In genomic region chr3:192090586-192090985, GRCh38 we compare ENCODE assay signal across 10 cellular contexts.
DNase-seq lines count a peak whose midpoint lies in the region; ATAC-seq, FAIRE-seq and TF ChIP-seq lines count a peak whose summit lies in the region.
"Had no signal": no experiment of that assay in that cellular context is flagged by ENCODE, and none has a peak within 500 bp of the region (broad histone marks: within the 10 kb centered on the region; RNA-seq: fewer than 3 reads in every experiment).

No MANE protein-coding gene starts in this region.

- no peak for TF ChIP-seq POLR2A in GM12878 (IDR thresholded peaks at IDR 0.05; ENCODE audit: low read depth, low read length)
- TF ChIP-seq POLR2A in sigmoid colon (IDR thresholded peaks at IDR 0.05), result no peak

- H3K79me2 ChIP-seq in GM12878 (ENCODE audit: control insufficient read depth, insufficient read depth, low read length), result no peaks in the 10 kb centered on the region

- no peak overlapping the region for H3K9ac ChIP-seq in GM12878 (ENCODE audit: control insufficient read depth, insufficient read depth, low read length)

- TF ChIP-seq EP300 in GM12878 (IDR thresholded peaks at IDR 0.05; ENCODE audit: borderline replicate concordance in 1 of 2, control insufficient read depth in 1 of 2, low read depth in 2 of 2, low read length in 2 of 2) (no peak), sigmoid colon (IDR thresholded peaks at IDR 0.05) (no peak)

- H3K27me3 Mint-ChIP-seq in naive thymus-derived CD8-positive, alpha-beta T cell, result no peaks in the 10 kb centered on the region

- no peak overlapping the region for H3K4me3 ChIP-seq in GM12864 (ENCODE audit: low read depth, low read length)
- H3K4me3 ChIP-seq in GM12878, result no peak overlapping the region
- H3K4me3 ChIP-seq in sigmoid colon, result no peak overlapping the region
- H3K4me3 ChIP-seq: tibial artery had no signal

- H3K4me2 ChIP-seq in GM12878 (ENCODE audit: control insufficient read depth, insufficient read depth), result no peak overlapping the region

- DNase-seq in GM12864 (ENCODE audit: low read depth), result peak; percentile 19
- no peak for DNase-seq in GM20000 (ENCODE audit: low spot score)
- no peak for DNase-seq in GM12878 (ENCODE audit: low read depth, low spot score)
- no peak for DNase-seq in sigmoid colon
- no peak for DNase-seq in frontal cortex (ENCODE audit: low spot score in 2 of 2)
- no peak for DNase-seq in hepatic stellate cell (ENCODE audit: low spot score)
- no peak for DNase-seq in naive thymus-derived CD8-positive, alpha-beta T cell
- DNase-seq: NCI-H2171, tibial artery had no signal

- no peak overlapping the region for H3K27ac Mint-ChIP-seq in naive thymus-derived CD8-positive, alpha-beta T cell

- H3K4me1 Mint-ChIP-seq in naive thymus-derived CD8-positive, alpha-beta T cell, result no peaks in the 10 kb centered on the region

- POLR2A ChIA-PET in GM12878 (lab: Charles Lee), result no interaction called here
- POLR2A ChIA-PET in naive thymus-derived CD8-positive, alpha-beta T cell (lab: Charles Lee), result no interaction called here

- intact Hi-C loops in GM12878 (cut with micrococcal nuclease; ENCODE audit: unreplicated experiment) (no loop called here), sigmoid colon (cut with DNase I) (no loop called here)

- CTCF ChIA-PET in GM12878 (lab: Yijun Ruan, JAX), result interaction anchor here (0.6 to 1.5 kb wide), 10 partner anchors 10 to 353 kb away, joined by 3 to 7 read pairs (median 4); no protein-coding TSS in a partner anchor

- FAIRE-seq in GM12878 (lab: Jason Lieb, UNC) (no peak), frontal cortex (lab: Jason Lieb, UNC) (no peak)

- TF ChIP-seq CTCF in GM12864 (IDR thresholded peaks at IDR 0.05; ENCODE audit: low read depth, low read length, missing control alignments), result peak; percentile 60
- peak; percentile 15 for TF ChIP-seq CTCF in GM20000 (IDR thresholded peaks at IDR 0.05; ENCODE audit: extremely low read depth, missing control alignments)
- TF ChIP-seq CTCF in GM12878 (IDR thresholded peaks at IDR 0.05 in 2 of 3, conservative IDR thresholded peaks at IDR 0.05 in 1 of 3; ENCODE audit: control insufficient read depth in 2 of 3, extremely low read depth in 1 of 3, insufficient read depth in 1 of 3, low read depth in 3 of 3, low read length in 3 of 3), result peak; percentile 18 to 45 (median 20); a peak in 4 of 6 replicates
- TF ChIP-seq CTCF in sigmoid colon (IDR thresholded peaks at IDR 0.05), result no peak

- in situ Hi-C loops in GM12878 (cut with MboI), result no loop called here

- H3K27me3 ChIP-seq in GM12878 (replicated peaks in 1 of 2; ENCODE audit: control insufficient read depth in 2 of 2, insufficient read depth in 2 of 2, low read length in 1 of 2), result no peaks in the 10 kb centered on the region
- H3K27me3 ChIP-seq in sigmoid colon, result no peaks in the 10 kb centered on the region
- H3K27me3 ChIP-seq: tibial artery had no signal

- RAD21 ChIA-PET in GM12878 (lab: Charles Lee; ENCODE audit: unreplicated experiment), result interaction anchor here (1.3 to 1.6 kb wide), 2 partner anchors 33 to 37 kb away, joined by 4 to 6 read pairs; no protein-coding TSS in a partner anchor

- H3K36me3 ChIP-seq in GM12878 (ENCODE audit: control insufficient read depth in 2 of 2, insufficient read depth in 2 of 2, low read length in 1 of 2) (no peaks in the 10 kb centered on the region), sigmoid colon (no peaks in the 10 kb centered on the region)
- H3K36me3 ChIP-seq: tibial artery had no signal

- peak; percentile 75 for ATAC-seq in HG03139 (IDR thresholded peaks at IDR 0.05; ENCODE audit: unreplicated experiment)
- ATAC-seq in GM12878, result peak; percentile 92
- no peak for ATAC-seq in naive thymus-derived CD8-positive, alpha-beta T cell

- no peaks in the 10 kb centered on the region for H3K36me3 Mint-ChIP-seq in naive thymus-derived CD8-positive, alpha-beta T cell

- no peak overlapping the region for H2AFZ ChIP-seq in GM12878 (ENCODE audit: control insufficient read depth, low read depth, low read length)

- TF ChIP-seq RAD21 in GM12878 (IDR thresholded peaks at IDR 0.05; ENCODE audit: insufficient read depth, low read depth, low read length), result no peak

- SMC1A ChIA-PET in GM12878 (lab: Charles Lee; ENCODE audit: uncharacterized antibody, unreplicated experiment), result interaction anchor here (1.0 to 1.6 kb wide), 4 partner anchors 32 to 353 kb away, joined by 3 to 6 read pairs (median 4); no protein-coding TSS in a partner anchor

- BruUV-seq in GM12878 (replicated peaks; lab: Mats Ljungman, UMichigan), result no TSS peak

- H4K20me1 ChIP-seq in GM12878 (ENCODE audit: control insufficient read depth, insufficient read depth), result no peaks in the 10 kb centered on the region

- no peak overlapping the region for H3K4me3 Mint-ChIP-seq in naive thymus-derived CD8-positive, alpha-beta T cell

- H3K4me1 ChIP-seq in GM12878 (ENCODE audit: control insufficient read depth, insufficient read depth, low read length) (peaks cover 11% of the 10 kb centered on the region), sigmoid colon (no peaks in the 10 kb centered on the region)
- H3K4me1 ChIP-seq: tibial artery had no signal

- H3K9me3 ChIP-seq in GM12878 (replicated peaks; ENCODE audit: control insufficient read depth, insufficient read depth, low read length) (no peaks in the 10 kb centered on the region; the same call in 2 of the 3 replicates), sigmoid colon (no peaks in the 10 kb centered on the region)
- H3K9me3 ChIP-seq: tibial artery had no signal

- peaks cover 0 to 32% (median 4%) of the 10 kb centered on the region in 9 donors for H3K9me3 Mint-ChIP-seq in naive thymus-derived CD8-positive, alpha-beta T cell

- H3K27ac ChIP-seq in GM12878 (ENCODE audit: control insufficient read depth, insufficient read depth), result no peak overlapping the region
- no peak overlapping the region for H3K27ac ChIP-seq in sigmoid colon
- H3K27ac ChIP-seq: tibial artery had no signal

TF ChIP-seq in GM12878, 131 proteins besides CTCF, POLR2A, EP300 and RAD21:
- peak; percentile 16; the same call in 1 of the 2 replicates for TF ChIP-seq SMC3 (IDR thresholded peaks at IDR 0.05; ENCODE audit: borderline replicate concordance, low read length)
- TF ChIP-seq, protein P1, sequence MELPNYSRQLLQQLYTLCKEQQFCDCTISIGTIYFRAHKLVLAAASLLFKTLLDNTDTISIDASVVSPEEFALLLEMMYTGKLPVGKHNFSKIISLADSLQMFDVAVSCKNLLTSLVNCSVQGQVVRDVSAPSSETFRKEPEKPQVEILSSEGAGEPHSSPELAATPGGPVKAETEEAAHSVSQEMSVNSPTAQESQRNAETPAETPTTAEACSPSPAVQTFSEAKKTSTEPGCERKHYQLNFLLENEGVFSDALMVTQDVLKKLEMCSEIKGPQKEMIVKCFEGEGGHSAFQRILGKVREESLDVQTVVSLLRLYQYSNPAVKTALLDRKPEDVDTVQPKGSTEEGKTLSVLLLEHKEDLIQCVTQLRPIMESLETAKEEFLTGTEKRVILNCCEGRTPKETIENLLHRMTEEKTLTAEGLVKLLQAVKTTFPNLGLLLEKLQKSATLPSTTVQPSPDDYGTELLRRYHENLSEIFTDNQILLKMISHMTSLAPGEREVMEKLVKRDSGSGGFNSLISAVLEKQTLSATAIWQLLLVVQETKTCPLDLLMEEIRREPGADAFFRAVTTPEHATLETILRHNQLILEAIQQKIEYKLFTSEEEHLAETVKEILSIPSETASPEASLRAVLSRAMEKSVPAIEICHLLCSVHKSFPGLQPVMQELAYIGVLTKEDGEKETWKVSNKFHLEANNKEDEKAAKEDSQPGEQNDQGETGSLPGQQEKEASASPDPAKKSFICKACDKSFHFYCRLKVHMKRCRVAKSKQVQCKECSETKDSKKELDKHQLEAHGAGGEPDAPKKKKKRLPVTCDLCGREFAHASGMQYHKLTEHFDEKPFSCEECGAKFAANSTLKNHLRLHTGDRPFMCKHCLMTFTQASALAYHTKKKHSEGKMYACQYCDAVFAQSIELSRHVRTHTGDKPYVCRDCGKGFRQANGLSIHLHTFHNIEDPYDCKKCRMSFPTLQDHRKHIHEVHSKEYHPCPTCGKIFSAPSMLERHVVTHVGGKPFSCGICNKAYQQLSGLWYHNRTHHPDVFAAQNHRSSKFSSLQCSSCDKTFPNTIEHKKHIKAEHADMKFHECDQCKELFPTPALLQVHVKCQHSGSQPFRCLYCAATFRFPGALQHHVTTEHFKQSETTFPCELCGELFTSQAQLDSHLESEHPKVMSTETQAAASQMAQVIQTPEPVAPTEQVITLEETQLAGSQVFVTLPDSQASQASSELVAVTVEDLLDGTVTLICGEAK (IDR thresholded peaks at IDR 0.05; ENCODE audit: borderline replicate concordance), result no peak

Comparison
In these comparisons a context has a peak if more than half of its experiments do, and no peak if none do; other contexts are left out.
1. CTCF ChIP-seq: peak in GM12864 (single experiment), GM20000 (single experiment) and GM12878 (3 of 3); none in sigmoid colon (0 of 4).
2. ATAC-seq: peak in HG03139 (single experiment) and GM12878 (single experiment); none in naive thymus-derived CD8-positive, alpha-beta T cell (0 of 2).